14 cellular contexts compared by ENCODE assay signal in the genomic region with DNA sequence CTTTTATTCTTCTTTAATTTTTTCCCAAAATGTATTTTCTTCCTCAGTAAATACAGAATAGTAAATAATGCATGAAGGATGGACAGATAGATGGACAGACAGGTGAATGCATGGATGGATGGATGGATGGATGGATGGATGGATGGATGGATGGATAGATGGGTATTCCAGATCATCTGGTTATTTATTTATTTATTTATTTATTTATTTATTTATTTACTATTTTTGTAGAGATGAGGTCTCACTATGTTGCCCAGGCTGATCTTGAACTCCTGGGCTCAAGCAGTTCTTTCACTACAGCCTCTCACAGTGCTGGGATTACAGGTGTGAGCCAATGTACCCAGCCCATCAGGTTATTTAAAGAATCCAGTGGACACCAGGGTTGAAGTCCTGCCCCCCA. TPM values are rescaled to one million over a fixed set of nuclear protein-coding genes. Genes with fewer than 3 reads are reported as not detected.
"Had no signal": no experiment of that assay in that cellular context is flagged by ENCODE, and none has a peak within 500 bp of the region (broad histone marks: within the 10 kb centered on the region; RNA-seq: fewer than 3 reads in every experiment).

No MANE protein-coding gene starts in this region.

RNA-seq across cellular contexts. Expression of gene CNGB1, which starts 53.0 kb away (rescaled TPM):
- total RNA-seq: activated B cell treated with CpG ODN at 0.5 μM for 24 hours; activated CD4-positive, alpha-beta memory T cell treated with anti-CD3 and anti-CD28 coated beads for 36 hours; activated CD4-positive, alpha-beta memory T cell treated with anti-CD3 and anti-CD28 coated beads, Interleukin-2, amount 10 ng/mL, durations not matched to agents 7 days and 5 days; activated CD4-positive, alpha-beta T cell treated with anti-CD3 and anti-CD28 coated beads for 36 hours; activated CD4-positive, alpha-beta T cell treated with anti-CD3 and anti-CD28 coated beads, Interleukin-2, amount 10 ng/mL, durations not matched to agents 24 days and 14 days; activated CD4-positive, alpha-beta T cell treated with anti-CD3 and anti-CD28 coated beads, Interleukin-2, amount 10 ng/mL, durations not matched to agents 7 days and 5 days; activated CD8-positive, alpha-beta memory T cell treated with anti-CD3 and anti-CD28 coated beads for 36 hours; activated CD8-positive, alpha-beta memory T cell treated with anti-CD3 and anti-CD28 coated beads, Interleukin-2, amount 10 ng/mL, durations not matched to agents 7 days and 5 days; activated CD8-positive, alpha-beta T cell treated with anti-CD3 and anti-CD28 coated beads for 36 hours; activated CD8-positive, alpha-beta T cell treated with anti-CD3 and anti-CD28 coated beads, Interleukin-2, amount 10 ng/mL, durations not matched to agents 7 days and 5 days; T-helper 1 cell treated with Interleukin-12 subunit alpha and Interleukin-12 subunit beta and Interleukin-4 antibody, amounts not matched to agents 30 ng/mL and 1 ng/mL, for 36 hours; T-helper 17 cell; T-helper 2 cell treated with Interferon-gamma antibody and Interleukin-4, amounts not matched to agents 100 ng/mL and 5 ng/mL, for 36 hours; WTC11 had no signal
